In genomic region chr12:11753151-11753501, GRCh38 we compare ENCODE assay signal across 11 cellular contexts.
DNase-seq lines count a peak whose midpoint lies in the region; ATAC-seq and TF ChIP-seq lines count a peak whose summit lies in the region.
"Had no signal": no experiment of that assay in that cellular context is flagged by ENCODE, and none has a peak within 500 bp of the region (broad histone marks: within the 10 kb centered on the region; RNA-seq: fewer than 3 reads in every experiment).

No MANE protein-coding gene starts in this region.

- CTCF ChIA-PET in GM10248 (lab: Yijun Ruan, JAX) = interaction anchor here (0.9 to 1.5 kb wide), 4 partner anchors 18 to 280 kb away, joined by 3 to 6 read pairs (median 3); no protein-coding TSS in a partner anchor

- peak overlapping the region; percentile 9 to 84 (median 32) for H3K27ac ChIP-seq in Peyer's patch

- no peaks in the 10 kb centered on the region for H3K9me3 Mint-ChIP-seq in CD14-positive monocyte
- no peaks in the 10 kb centered on the region for H3K9me3 Mint-ChIP-seq in memory B cell
- H3K9me3 Mint-ChIP-seq: stimulated activated naive CD8-positive, alpha-beta T cell treated with anti-CD3 and anti-CD28 coated beads, Interleukin-15, amount 100 ng/mL, for 72 hours had no signal

- H3K4me3 ChIP-seq in Jurkat, Clone E6-1 (ENCODE audit: low read length) = no peak overlapping the region
- H3K4me3 ChIP-seq in Peyer's patch = no peak overlapping the region

- peaks cover 0 to 42% (median 6%) of the 10 kb centered on the region in 4 donors for H3K4me1 ChIP-seq in Peyer's patch

- no peaks in the 10 kb centered on the region for H3K27me3 ChIP-seq in Peyer's patch

- no peak for TF ChIP-seq POLR2A in Peyer's patch (IDR thresholded peaks at IDR 0.05)

- H3K4me3 Mint-ChIP-seq in CD14-positive monocyte = peak overlapping the region; percentile 25 to 46
- peak overlapping the region; percentile 59 for H3K4me3 Mint-ChIP-seq in memory B cell
- H3K4me3 Mint-ChIP-seq: stimulated activated naive CD8-positive, alpha-beta T cell treated with anti-CD3 and anti-CD28 coated beads, Interleukin-15, amount 100 ng/mL, for 72 hours had no signal

- peaks cover 0 to 2% (median 0%) of the 10 kb centered on the region in 3 donors for H3K27me3 Mint-ChIP-seq in CD14-positive monocyte (ENCODE audit: low read depth in 3 of 3)
- no peaks in the 10 kb centered on the region for H3K27me3 Mint-ChIP-seq in memory B cell
- H3K27me3 Mint-ChIP-seq: stimulated activated naive CD8-positive, alpha-beta T cell treated with anti-CD3 and anti-CD28 coated beads, Interleukin-15, amount 100 ng/mL, for 72 hours had no signal

- peaks cover 50 to 70% of the 10 kb centered on the region in 2 donors for H3K36me3 Mint-ChIP-seq in CD14-positive monocyte
- peaks cover 19% of the 10 kb centered on the region for H3K36me3 Mint-ChIP-seq in memory B cell

- intact Hi-C loops in CD14-positive monocyte (cut with micrococcal nuclease) = loop anchor here in 1 of 2 donors (10.0 kb wide), 1 partner anchor 82 kb away; no protein-coding TSS in a partner anchor

- H3K4me1 Mint-ChIP-seq in CD14-positive monocyte (peaks cover 83% of the 10 kb centered on the region), memory B cell (peaks cover 47% of the 10 kb centered on the region)

- peak; percentile 37 for ATAC-seq in memory B cell (ENCODE audit: low read depth)
- no peak for ATAC-seq in HG03025 (IDR thresholded peaks at IDR 0.05; ENCODE audit: low FRiP score, unreplicated experiment)
- ATAC-seq in GM19397 (IDR thresholded peaks at IDR 0.05; ENCODE audit: unreplicated experiment) = no peak
- ATAC-seq: stimulated activated naive CD8-positive, alpha-beta T cell treated with anti-CD3 and anti-CD28 coated beads, Interleukin-15, amount 100 ng/mL, for 72 hours had no signal

- H3K27ac Mint-ChIP-seq in CD14-positive monocyte = peak overlapping the region; percentile 95 to 100 (median 98)
- peak overlapping the region; percentile 93 for H3K27ac Mint-ChIP-seq in memory B cell
- H3K27ac Mint-ChIP-seq: stimulated activated naive CD8-positive, alpha-beta T cell treated with anti-CD3 and anti-CD28 coated beads, Interleukin-15, amount 100 ng/mL, for 72 hours had no signal

- H3K9me3 ChIP-seq in Peyer's patch = no peaks in the 10 kb centered on the region

- POLR2A ChIA-PET in GM10248 (lab: Yijun Ruan, JAX) = interaction anchor here (0.7 kb wide), 1 partner anchor 13 kb away, joined by 3 read pairs; no protein-coding TSS in a partner anchor

- TF ChIP-seq CTCF in CD14-positive monocyte (IDR thresholded peaks at IDR 0.05) = no peak
- TF ChIP-seq CTCF in Peyer's patch (IDR thresholded peaks at IDR 0.05) = no peak
- TF ChIP-seq CTCF in GM10248 (IDR thresholded peaks at IDR 0.05; ENCODE audit: control extremely low read depth, extremely low read depth, low read depth, missing control alignments) = no peak

- peaks cover 0 to 12% (median 0%) of the 10 kb centered on the region in 3 donors for H3K36me3 ChIP-seq in Peyer's patch

- DNase-seq in CD14-positive monocyte (ENCODE audit: low spot score) (no peak), Peyer's patch (peak in 2 of 3 donors; percentile 63 to 73), memory B cell (ENCODE audit: low spot score in 2 of 2) (no peak), GM10248 (ENCODE audit: extremely low spot score) (no peak)
- DNase-seq in Jurkat, Clone E6-1 (ENCODE audit: low read depth, low spot score) = peak; percentile 83
- no peak for DNase-seq in activated CD8-positive, alpha-beta memory T cell treated with anti-CD3 and anti-CD28 coated beads for 24 hours
- DNase-seq: C1 segment of cervical spinal cord; OCI-M1; stimulated activated naive CD8-positive, alpha-beta T cell treated with anti-CD3 and anti-CD28 coated beads, Interleukin-15, amount 100 ng/mL, for 72 hours had no signal

Comparison
In these comparisons a context has a peak if more than half of its experiments do, and no peak if none do; other contexts are left out.
1. DNase-seq: peak in Jurkat, Clone E6-1 (single experiment) and Peyer's patch (2 of 3); none in CD14-positive monocyte (single experiment), memory B cell (0 of 2), GM10248 (single experiment) and activated CD8-positive, alpha-beta memory T cell treated with anti-CD3 and anti-CD28 coated beads for 24 hours (single experiment).